In genomic region chr17:5364156-5364555, GRCh38 we compare ENCODE assay signal across 16 cellular contexts. TPM values are rescaled to one million over a fixed set of nuclear protein-coding genes. Genes with fewer than 3 reads are reported as not detected.
DNase-seq lines count a peak whose midpoint lies in the region; ATAC-seq and TF ChIP-seq lines count a peak whose summit lies in the region.
"Had no signal": no experiment of that assay in that cellular context is flagged by ENCODE, and none has a peak within 500 bp of the region (broad histone marks: within the 10 kb centered on the region; RNA-seq: fewer than 3 reads in every experiment).

No MANE protein-coding gene starts in this region.

- TF ChIP-seq CTCF in MCF 10A (IDR thresholded peaks at IDR 0.05; ENCODE audit: unreplicated experiment), result no peak
- TF ChIP-seq CTCF in breast epithelium (IDR thresholded peaks at IDR 0.05), result no peak
- TF ChIP-seq CTCF in fibroblast of villous mesenchyme (IDR thresholded peaks at IDR 0.05; ENCODE audit: insufficient read depth, low read depth, low read length), result no peak

- no peaks in the 10 kb centered on the region for H3K4me1 ChIP-seq in breast epithelium

- H3K9me3 Mint-ChIP-seq in MCF 10A (ENCODE audit: unreplicated experiment), result no peaks in the 10 kb centered on the region
- no peaks in the 10 kb centered on the region for H3K9me3 Mint-ChIP-seq in activated T-helper 17 cell treated with anti-CD3 and anti-CD28 coated beads, Interleukin-2, amount 50 U/mL, for 72 hours
- H3K9me3 Mint-ChIP-seq in stimulated activated naive B cell treated with anti-CD40 and anti-IgM and Interleukin-4, amounts not matched to agents 10 μg/mL and 1 μg/mL and 100 μg/mL, for 72 hours, result no peaks in the 10 kb centered on the region

- peaks cover 26% of the 10 kb centered on the region for H3K4me1 Mint-ChIP-seq in MCF 10A (ENCODE audit: insufficient read depth, unreplicated experiment)
- no peaks in the 10 kb centered on the region for H3K4me1 Mint-ChIP-seq in activated T-helper 17 cell treated with anti-CD3 and anti-CD28 coated beads, Interleukin-2, amount 50 U/mL, for 72 hours
- H3K4me1 Mint-ChIP-seq in stimulated activated naive B cell treated with anti-CD40 and anti-IgM and Interleukin-4, amounts not matched to agents 10 μg/mL and 1 μg/mL and 100 μg/mL, for 72 hours, result peaks cover 3 to 7% of the 10 kb centered on the region in 2 donors

- H3K27me3 ChIP-seq in breast epithelium, result no peaks in the 10 kb centered on the region

- H3K9me3 ChIP-seq in breast epithelium, result no peaks in the 10 kb centered on the region

- H3K4me3 ChIP-seq in breast epithelium, result no peak overlapping the region
- H3K4me3 ChIP-seq in fibroblast of villous mesenchyme (ENCODE audit: low read depth, low read length), result no peak overlapping the region
- H3K4me3 ChIP-seq: GM12878, smooth muscle cell had no signal

- no peaks in the 10 kb centered on the region for H3K27me3 Mint-ChIP-seq in MCF 10A (ENCODE audit: insufficient read depth, unreplicated experiment)
- no peaks in the 10 kb centered on the region for H3K27me3 Mint-ChIP-seq in activated T-helper 17 cell treated with anti-CD3 and anti-CD28 coated beads, Interleukin-2, amount 50 U/mL, for 72 hours
- H3K27me3 Mint-ChIP-seq in stimulated activated naive B cell treated with anti-CD40 and anti-IgM and Interleukin-4, amounts not matched to agents 10 μg/mL and 1 μg/mL and 100 μg/mL, for 72 hours, result no peaks in the 10 kb centered on the region

- DNase-seq in MCF 10A (ENCODE audit: unreplicated experiment) (peak; percentile 66), breast epithelium (ENCODE audit: low spot score in 2 of 2) (no peak), fibroblast of villous mesenchyme (ENCODE audit: low read depth) (peak; percentile 82), NCI-H187 (lab: John Stamatoyannopoulos, UW) (no peak), kidney glomerular epithelial cell (lab: John Stamatoyannopoulos, UW) (no peak), inferior parietal cortex (ENCODE audit: extremely low spot score) (no peak)
- no peak for DNase-seq in stimulated activated naive B cell treated with anti-CD40 and anti-IgM and Interleukin-4, amounts not matched to agents 10 μg/mL and 1 μg/mL and 100 μg/mL, for 72 hours
- DNase-seq: ACHN, DMS79 treated with DMSO at 0.1 percent for 48 hours, hippocampal formation, MM.1S, NCI-H2171, occipital lobe had no signal

- peaks cover 8% of the 10 kb centered on the region for H3K36me3 ChIP-seq in breast epithelium

- CTCF ChIA-PET in MCF 10A (lab: Yijun Ruan, JAX), result interaction anchor here (0.6 kb wide), 1 partner anchor 14 kb away, joined by 3 read pairs; no protein-coding TSS in a partner anchor

- peak overlapping the region; percentile 88 for H3K27ac Mint-ChIP-seq in MCF 10A (ENCODE audit: low read depth, unreplicated experiment)
- H3K27ac Mint-ChIP-seq in activated T-helper 17 cell treated with anti-CD3 and anti-CD28 coated beads, Interleukin-2, amount 50 U/mL, for 72 hours, result peak overlapping the region; percentile 1
- H3K27ac Mint-ChIP-seq in stimulated activated naive B cell treated with anti-CD40 and anti-IgM and Interleukin-4, amounts not matched to agents 10 μg/mL and 1 μg/mL and 100 μg/mL, for 72 hours, result peak overlapping the region; percentile 56

- H3K27ac ChIP-seq in breast epithelium, result no peak overlapping the region

- peaks cover 67% of the 10 kb centered on the region for H3K36me3 Mint-ChIP-seq in MCF 10A (ENCODE audit: insufficient read depth, unreplicated experiment)
- H3K36me3 Mint-ChIP-seq in activated T-helper 17 cell treated with anti-CD3 and anti-CD28 coated beads, Interleukin-2, amount 50 U/mL, for 72 hours (ENCODE audit: low read depth), result peaks cover 92% of the 10 kb centered on the region
- peaks cover 39 to 65% of the 10 kb centered on the region in 2 donors for H3K36me3 Mint-ChIP-seq in stimulated activated naive B cell treated with anti-CD40 and anti-IgM and Interleukin-4, amounts not matched to agents 10 μg/mL and 1 μg/mL and 100 μg/mL, for 72 hours

- POLR2A ChIA-PET in MCF 10A (lab: Yijun Ruan, JAX), result no interaction called here

- H3K4me3 Mint-ChIP-seq in MCF 10A (ENCODE audit: unreplicated experiment), result no peak overlapping the region
- no peak overlapping the region for H3K4me3 Mint-ChIP-seq in activated T-helper 17 cell treated with anti-CD3 and anti-CD28 coated beads, Interleukin-2, amount 50 U/mL, for 72 hours
- H3K4me3 Mint-ChIP-seq in stimulated activated naive B cell treated with anti-CD40 and anti-IgM and Interleukin-4, amounts not matched to agents 10 μg/mL and 1 μg/mL and 100 μg/mL, for 72 hours, result no peak overlapping the region

- ATAC-seq in activated T-helper 17 cell treated with anti-CD3 and anti-CD28 coated beads, Interleukin-2, amount 50 U/mL, for 72 hours (replicated peaks), result no peak
- no peak for ATAC-seq in stimulated activated naive B cell treated with anti-CD40 and anti-IgM and Interleukin-4, amounts not matched to agents 10 μg/mL and 1 μg/mL and 100 μg/mL, for 72 hours (replicated peaks)
- ATAC-seq: GM12878 had no signal

- intact Hi-C loops in MCF 10A (cut with micrococcal nuclease) (no loop called here), breast epithelium (cut with DNase I; ENCODE audit: low total_unique reads) (no loop called here)

- no peak for TF ChIP-seq POLR2A in breast epithelium (IDR thresholded peaks at IDR 0.05)

- BruUV-seq in MCF 10A (replicated peaks; lab: Mats Ljungman, UMichigan), result no TSS peak

RNA-seq across cellular contexts. Expression of gene NUP88, which starts 55.3 kb away (rescaled TPM):
- total RNA-seq in MCF 10A (2022) (88.2 and 89.2 TPM in 2 replicates), breast epithelium (100 to 1,000 TPM in 2 of 3 donors, 10 to 100 TPM in 1; 52.8 to 139 (median 102) TPM), fibroblast of villous mesenchyme (96.3 and 106 TPM in 2 replicates)
- total RNA-seq in activated T-helper 17 cell treated with anti-CD3 and anti-CD28 coated beads, Interleukin-2, amount 50 U/mL, for 72 hours, result 100 to 1,000 TPM in 1 of 2 donors, 10 to 100 TPM in 1; 77.2 to 101 TPM

RNA-seq across cellular contexts. Expression of gene RPAIN, which starts 55.8 kb away (rescaled TPM):
- total RNA-seq in MCF 10A (2022) (49.0 and 49.3 TPM in 2 replicates), breast epithelium (10 to 100 TPM; 38.4 to 52.1 (median 50.8) TPM), fibroblast of villous mesenchyme (35.0 and 39.6 TPM in 2 replicates)
- total RNA-seq in activated T-helper 17 cell treated with anti-CD3 and anti-CD28 coated beads, Interleukin-2, amount 50 U/mL, for 72 hours, result 10 to 100 TPM; 32.9 to 33.8 TPM

Comparison
In these comparisons a context has a peak if more than half of its experiments do, and no peak if none do; other contexts are left out.
1. DNase-seq: peak in MCF 10A (single experiment) and fibroblast of villous mesenchyme (single experiment); none in breast epithelium (0 of 2), stimulated activated naive B cell treated with anti-CD40 and anti-IgM and Interleukin-4, amounts not matched to agents 10 μg/mL and 1 μg/mL and 100 μg/mL, for 72 hours (single experiment), NCI-H187 (0 of 2), kidney glomerular epithelial cell (single experiment) and inferior parietal cortex (single experiment).
2. H3K27ac Mint-ChIP-seq: peak in every context shown above with its lines; median percentile 88 in MCF 10A; 56 in stimulated activated naive B cell treated with anti-CD40 and anti-IgM and Interleukin-4, amounts not matched to agents 10 μg/mL and 1 μg/mL and 100 μg/mL, for 72 hours; 1 in activated T-helper 17 cell treated with anti-CD3 and anti-CD28 coated beads, Interleukin-2, amount 50 U/mL, for 72 hours.